In the genomic region with DNA sequence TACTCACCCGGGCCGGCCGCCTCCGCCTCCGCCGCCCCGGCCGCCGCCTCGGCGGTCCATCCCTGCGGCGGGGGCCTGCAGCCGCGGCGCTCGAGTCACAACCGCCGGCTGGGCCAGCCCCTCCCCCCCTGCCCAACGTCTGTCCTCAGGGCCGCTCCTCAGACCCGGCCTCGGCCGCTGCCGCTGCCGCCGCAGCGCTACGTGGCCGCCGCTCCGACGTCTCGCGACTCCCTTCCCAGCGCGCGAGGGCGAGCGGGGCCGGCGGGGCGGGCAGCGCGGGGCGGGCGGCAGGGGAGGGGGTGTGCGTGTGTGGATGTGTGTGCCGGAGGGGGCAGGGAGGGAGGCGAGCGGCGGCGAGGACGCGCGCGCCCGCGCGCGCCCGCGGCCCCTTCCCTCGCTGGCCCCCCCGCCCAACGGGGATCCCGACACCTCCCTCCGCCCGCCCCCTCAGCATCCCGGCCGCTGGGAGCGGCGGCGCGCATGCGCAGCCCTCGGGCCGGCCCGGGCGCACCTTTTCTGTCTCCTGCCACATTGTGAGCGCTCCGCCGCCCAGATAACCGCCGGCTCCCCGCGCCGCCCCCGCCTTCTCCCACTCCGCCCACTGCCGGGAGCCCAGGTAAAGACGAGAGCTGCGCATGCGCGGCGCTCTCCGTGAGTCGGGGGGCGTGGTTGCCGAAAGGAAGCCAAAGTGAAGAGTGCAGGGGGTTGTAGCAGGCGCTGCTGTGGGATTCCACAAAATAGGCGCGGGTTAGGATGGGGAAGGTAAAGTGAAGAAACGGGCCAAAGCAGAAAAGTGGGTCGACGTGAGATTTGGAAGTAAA, we compare ENCODE assay signal across 8 cellular contexts.
DNase-seq lines count a peak whose midpoint lies in the region; ATAC-seq, FAIRE-seq and TF ChIP-seq lines count a peak whose summit lies in the region.

A gene (minus strand): TSS at position 349 of the 821 bp plus-strand sequence. CDS start 44,525 bp downstream, outside the sequence.

- FAIRE-seq in D721Med (lab: Jason Lieb, UNC), result no peak

- peaks cover 15% of the 10 kb centered on the region for H3K4me1 ChIP-seq in mucosa of stomach (ENCODE audit: control insufficient read depth, insufficient read depth, low read length)

- no peaks in the 10 kb centered on the region for H3K27me3 ChIP-seq in mucosa of stomach (ENCODE audit: control insufficient read depth, insufficient read depth, low read length)

- no peak for TF ChIP-seq CTCF in D721Med (IDR thresholded peaks at IDR 0.05; ENCODE audit: insufficient read depth, missing control alignments)

- DNase-seq in D721Med (ENCODE audit: insufficient read length, low spot score) (peak; percentile 93), OCI-M1 (lab: John Stamatoyannopoulos, UW) (peak; percentile 90), erythroblast (lab: John Stamatoyannopoulos, UW) (peak; percentile 92 to 95)
- peak; percentile 96 for DNase-seq in activated T-cell treated with anti-CD3 and anti-CD28 coated beads, Interleukin-2, amount 50 U/mL, for 1 hour
- DNase-seq in stimulated activated CD8-positive, alpha-beta memory T cell treated with anti-CD3 and anti-CD28 coated beads, Interleukin-4, amount 100 ng/mL, for 48 hours, result peak; percentile 88

- no peak for TF ChIP-seq EP300 in Ishikawa (IDR thresholded peaks at IDR 0.05; ENCODE audit: borderline replicate concordance)

- TF ChIP-seq RAD21 in Ishikawa (IDR thresholded peaks at IDR 0.05; ENCODE audit: low read depth), result no peak

- no peak for TF ChIP-seq POLR2A in erythroblast (IDR thresholded peaks at IDR 0.05; ENCODE audit: low read length)

- peak within 1 kb of the TSS; percentile 83 for H3K9ac ChIP-seq in mucosa of stomach (ENCODE audit: low read length)

- peak; percentile 52 for ATAC-seq in GM21528 (IDR thresholded peaks at IDR 0.05; ENCODE audit: low FRiP score, unreplicated experiment)

- H3K36me3 ChIP-seq in mucosa of stomach (ENCODE audit: control insufficient read depth, insufficient read depth, low read length), result no peaks in the 10 kb centered on the region

- H3K4me3 ChIP-seq in mucosa of stomach (ENCODE audit: low read length), result peak within 1 kb of the TSS; percentile 60

- H3K9me3 ChIP-seq in mucosa of stomach (ENCODE audit: control insufficient read depth, low read length), result no peaks in the 10 kb centered on the region

TF ChIP-seq in Ishikawa, 13 proteins besides CTCF, POLR2A, EP300 and RAD21:
- TF ChIP-seq, protein P1, sequence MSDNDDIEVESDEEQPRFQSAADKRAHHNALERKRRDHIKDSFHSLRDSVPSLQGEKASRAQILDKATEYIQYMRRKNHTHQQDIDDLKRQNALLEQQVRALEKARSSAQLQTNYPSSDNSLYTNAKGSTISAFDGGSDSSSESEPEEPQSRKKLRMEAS (IDR thresholded peaks at IDR 0.05), result peak; percentile 4; the same call in 1 of the 2 replicates
- TF ChIP-seq, protein P2, sequence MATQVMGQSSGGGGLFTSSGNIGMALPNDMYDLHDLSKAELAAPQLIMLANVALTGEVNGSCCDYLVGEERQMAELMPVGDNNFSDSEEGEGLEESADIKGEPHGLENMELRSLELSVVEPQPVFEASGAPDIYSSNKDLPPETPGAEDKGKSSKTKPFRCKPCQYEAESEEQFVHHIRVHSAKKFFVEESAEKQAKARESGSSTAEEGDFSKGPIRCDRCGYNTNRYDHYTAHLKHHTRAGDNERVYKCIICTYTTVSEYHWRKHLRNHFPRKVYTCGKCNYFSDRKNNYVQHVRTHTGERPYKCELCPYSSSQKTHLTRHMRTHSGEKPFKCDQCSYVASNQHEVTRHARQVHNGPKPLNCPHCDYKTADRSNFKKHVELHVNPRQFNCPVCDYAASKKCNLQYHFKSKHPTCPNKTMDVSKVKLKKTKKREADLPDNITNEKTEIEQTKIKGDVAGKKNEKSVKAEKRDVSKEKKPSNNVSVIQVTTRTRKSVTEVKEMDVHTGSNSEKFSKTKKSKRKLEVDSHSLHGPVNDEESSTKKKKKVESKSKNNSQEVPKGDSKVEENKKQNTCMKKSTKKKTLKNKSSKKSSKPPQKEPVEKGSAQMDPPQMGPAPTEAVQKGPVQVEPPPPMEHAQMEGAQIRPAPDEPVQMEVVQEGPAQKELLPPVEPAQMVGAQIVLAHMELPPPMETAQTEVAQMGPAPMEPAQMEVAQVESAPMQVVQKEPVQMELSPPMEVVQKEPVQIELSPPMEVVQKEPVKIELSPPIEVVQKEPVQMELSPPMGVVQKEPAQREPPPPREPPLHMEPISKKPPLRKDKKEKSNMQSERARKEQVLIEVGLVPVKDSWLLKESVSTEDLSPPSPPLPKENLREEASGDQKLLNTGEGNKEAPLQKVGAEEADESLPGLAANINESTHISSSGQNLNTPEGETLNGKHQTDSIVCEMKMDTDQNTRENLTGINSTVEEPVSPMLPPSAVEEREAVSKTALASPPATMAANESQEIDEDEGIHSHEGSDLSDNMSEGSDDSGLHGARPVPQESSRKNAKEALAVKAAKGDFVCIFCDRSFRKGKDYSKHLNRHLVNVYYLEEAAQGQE (IDR thresholded peaks at IDR 0.05; ENCODE audit: low read depth), result no peak
- TF ChIP-seq TEAD4 (IDR thresholded peaks at IDR 0.05) (0 out of 2 replicates have a peak, but pooled peaks have one; percentile 30), CEBPB (IDR thresholded peaks at IDR 0.05) (no peak), TAF1 (IDR thresholded peaks at IDR 0.05; ENCODE audit: low read depth) (no peak; the same call in 1 of the 2 replicates), EGR1 (IDR thresholded peaks at IDR 0.05) (peak; percentile 99), ZBTB7A (IDR thresholded peaks at IDR 0.05; ENCODE audit: low read depth) (peak; percentile 41; the same call in 1 of the 2 replicates), FOXM1 (IDR thresholded peaks at IDR 0.05; ENCODE audit: borderline replicate concordance, low read depth) (no peak), NFIC (IDR thresholded peaks at IDR 0.05) (peak; percentile 27; the same call in 1 of the 2 replicates), CREB1 (IDR thresholded peaks at IDR 0.05; ENCODE audit: low read depth) (no peak)
- TF ChIP-seq, protein P3, sequence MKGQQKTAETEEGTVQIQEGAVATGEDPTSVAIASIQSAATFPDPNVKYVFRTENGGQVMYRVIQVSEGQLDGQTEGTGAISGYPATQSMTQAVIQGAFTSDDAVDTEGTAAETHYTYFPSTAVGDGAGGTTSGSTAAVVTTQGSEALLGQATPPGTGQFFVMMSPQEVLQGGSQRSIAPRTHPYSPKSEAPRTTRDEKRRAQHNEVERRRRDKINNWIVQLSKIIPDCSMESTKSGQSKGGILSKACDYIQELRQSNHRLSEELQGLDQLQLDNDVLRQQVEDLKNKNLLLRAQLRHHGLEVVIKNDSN (IDR thresholded peaks at IDR 0.05), result no peak

Comparison
In these comparisons a context has a peak if more than half of its experiments do, and no peak if none do; other contexts are left out.
1. Peak in every context shown above with its lines: DNase-seq, ATAC-seq and H3K4me3 ChIP-seq.